Comparison of ENCODE assay signal across 9 cellular contexts in the genomic region with DNA sequence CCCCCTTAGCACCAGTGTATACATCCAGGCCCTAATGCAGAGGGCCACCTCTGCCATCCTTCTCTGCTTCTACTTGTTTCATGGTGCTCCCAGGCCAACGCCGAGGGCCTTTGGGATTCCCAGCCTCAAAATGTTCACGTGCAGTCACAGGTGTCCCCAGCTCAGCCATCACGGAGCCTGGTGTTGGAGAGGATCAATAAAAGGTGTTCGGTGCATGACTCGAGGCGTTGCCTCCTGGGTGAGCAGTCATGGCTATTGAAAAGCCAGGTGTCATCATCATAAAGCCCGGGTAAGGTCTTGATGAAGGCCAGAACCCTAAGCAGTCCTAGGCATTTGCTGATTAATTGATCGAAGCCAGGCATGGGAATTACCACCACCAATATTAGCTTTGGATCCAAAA.
DNase-seq lines count a peak whose midpoint lies in the region; ATAC-seq and TF ChIP-seq lines count a peak whose summit lies in the region.
"Had no signal": no experiment of that assay in that cellular context is flagged by ENCODE, and none has a peak within 500 bp of the region (broad histone marks: within the 10 kb centered on the region; RNA-seq: fewer than 3 reads in every experiment).

No MANE protein-coding gene starts in this region.

- H3K9me3 ChIP-seq in BLaER1 (no peaks in the 10 kb centered on the region), adipocyte (ENCODE audit: control insufficient read depth, low read length) (no peaks in the 10 kb centered on the region), sigmoid colon (no peaks in the 10 kb centered on the region)
- H3K9me3 ChIP-seq in effector memory CD4-positive, alpha-beta T cell (ENCODE audit: control insufficient read depth, low read length), result no peaks in the 10 kb centered on the region

- DNase-seq in adipocyte (ENCODE audit: low read depth) (no peak), sigmoid colon (no peak), dermis blood vessel endothelial cell (no peak), NCI-H2171 (lab: John Stamatoyannopoulos, UW) (no peak)
- DNase-seq in effector memory CD4-positive, alpha-beta T cell, result no peak
- DNase-seq: stimulated activated CD4-positive, alpha-beta T cell treated with anti-CD3 and anti-CD28 coated beads, Interleukin-4, amount 100 ng/mL, for 1 hour had no signal

- H3K4me1 ChIP-seq in BLaER1 (peaks cover 23% of the 10 kb centered on the region), adipocyte (ENCODE audit: control insufficient read depth, insufficient read depth, low read length) (peaks cover 35% of the 10 kb centered on the region), sigmoid colon (peaks cover 0 to 11% (median 0%) of the 10 kb centered on the region in 4 donors)
- H3K4me1 ChIP-seq in effector memory CD4-positive, alpha-beta T cell (ENCODE audit: control insufficient read depth, insufficient read depth, low read length, poor library complexity, severe bottlenecking), result no peaks in the 10 kb centered on the region

- intact Hi-C loops in sigmoid colon (cut with DNase I), result loop anchor here (5.0 kb wide), 1 partner anchor 292 kb away; no protein-coding TSS in a partner anchor

- H3K4me2 ChIP-seq in BLaER1, result peak overlapping the region; percentile 67

- no peak for TF ChIP-seq EP300 in sigmoid colon (IDR thresholded peaks at IDR 0.05)

- no peak overlapping the region for H3K9ac ChIP-seq in BLaER1
- H3K9ac ChIP-seq in adipocyte (ENCODE audit: low read length), result peak overlapping the region; percentile 24

- ATAC-seq in HG03159 (IDR thresholded peaks at IDR 0.05; ENCODE audit: unreplicated experiment), result no peak

- H3K27ac ChIP-seq in BLaER1 (no peak overlapping the region), layer of hippocampus (ENCODE audit: low read depth, low read length) (peak overlapping the region; percentile 67), sigmoid colon (peak overlapping the region; percentile 39 to 63 (median 48))
- H3K27ac ChIP-seq in effector memory CD4-positive, alpha-beta T cell (ENCODE audit: insufficient read depth, low read length, poor library complexity, severe bottlenecking), result no peak overlapping the region

- no peak for TF ChIP-seq CTCF in sigmoid colon (IDR thresholded peaks at IDR 0.05)

- H3K36me3 ChIP-seq in BLaER1, result no peaks in the 10 kb centered on the region
- H3K36me3 ChIP-seq in adipocyte (ENCODE audit: control insufficient read depth, insufficient read depth, low read length, severe bottlenecking), result no peaks in the 10 kb centered on the region
- H3K36me3 ChIP-seq in sigmoid colon, result no peaks in the 10 kb centered on the region
- no peaks in the 10 kb centered on the region for H3K36me3 ChIP-seq in effector memory CD4-positive, alpha-beta T cell (ENCODE audit: control insufficient read depth, insufficient read depth, low read length)

- H3K27me3 ChIP-seq in BLaER1 (no peaks in the 10 kb centered on the region), adipocyte (replicated peaks; ENCODE audit: control insufficient read depth, insufficient read depth, low read length) (no peaks in the 10 kb centered on the region), layer of hippocampus (ENCODE audit: control insufficient read depth, insufficient read depth, low read length) (no peaks in the 10 kb centered on the region), sigmoid colon (no peaks in the 10 kb centered on the region)
- H3K27me3 ChIP-seq in effector memory CD4-positive, alpha-beta T cell (replicated peaks; ENCODE audit: control insufficient read depth, insufficient read depth, low read length, poor library complexity, severe bottlenecking), result no peaks in the 10 kb centered on the region

- no peak overlapping the region for H3K4me3 ChIP-seq in BLaER1
- H3K4me3 ChIP-seq in adipocyte (ENCODE audit: low read length), result no peak overlapping the region
- no peak overlapping the region for H3K4me3 ChIP-seq in sigmoid colon
- no peak overlapping the region for H3K4me3 ChIP-seq in effector memory CD4-positive, alpha-beta T cell (ENCODE audit: insufficient read depth, low read depth, low read length, poor library complexity, severe bottlenecking)

- no peaks in the 10 kb centered on the region for H4K20me1 ChIP-seq in BLaER1

- TF ChIP-seq POLR2A in sigmoid colon (IDR thresholded peaks at IDR 0.05), result no peak

- WGBS in sigmoid colon, 2 donors, result 81 to 90% methylated on average over 9 of the region's 9 CpGs

Comparison
In these comparisons a context has a peak if more than half of its experiments do, and no peak if none do; other contexts are left out.
1. H3K27ac ChIP-seq: peak in layer of hippocampus (single experiment) and sigmoid colon (4 of 4); none in BLaER1 (single experiment) and effector memory CD4-positive, alpha-beta T cell (single experiment).